ENCODE assay signal across 14 cellular contexts in genomic region chr10:117980216-117980615, GRCh38.
DNase-seq lines count a peak whose midpoint lies in the region; ATAC-seq and TF ChIP-seq lines count a peak whose summit lies in the region.
"Had no signal": no experiment of that assay in that cellular context is flagged by ENCODE, and none has a peak within 500 bp of the region (broad histone marks: within the 10 kb centered on the region; RNA-seq: fewer than 3 reads in every experiment).

No MANE protein-coding gene starts in this region.

- peak; percentile 40 for DNase-seq in AG04449 (ENCODE audit: low read depth, low spot score)
- DNase-seq in HT1080 (ENCODE audit: low read depth), result peak; percentile 89
- peak; percentile 19 for DNase-seq in astrocyte of the cerebellum (ENCODE audit: low read depth)
- DNase-seq in glomerular visceral epithelial cell (ENCODE audit: extremely low spot score), result peak; percentile 26
- no peak for DNase-seq in HUDEP-2 (lab: John Stamatoyannopoulos, UW; ENCODE audit: unreplicated experiment in 76 of 76)
- no peak for DNase-seq in DMS114 treated with DMSO at 0.1 percent for 48 hours (lab: John Stamatoyannopoulos, UW; ENCODE audit: unreplicated experiment)
- no peak for DNase-seq in left lung
- no peak for DNase-seq in stimulated activated naive CD8-positive, alpha-beta T cell treated with anti-CD3 and anti-CD28 coated beads, Interleukin-15, Interleukin-2, amounts not matched to agents 100 U/mL and 50 U/mL, for 24 hours
- DNase-seq: ACHN; activated CD4-positive, alpha-beta T cell treated with anti-CD3 and anti-CD28 coated beads, Interleukin-2, amount 10 ng/mL, durations not matched to agents 24 days and 14 days; endodermal cell; GOT3; stimulated activated CD4-positive, alpha-beta T cell treated with anti-CD3 and anti-CD28 coated beads, Interleukin-12 subunit alpha, Interleukin-12 subunit beta, amount 100 ng/mL, for 4 hours had no signal

- H3K4me3 ChIP-seq in AG04449 (ENCODE audit: low read depth, low read length), result no peak overlapping the region
- H3K4me3 ChIP-seq in astrocyte of the cerebellum (ENCODE audit: low read depth, low read length), result no peak overlapping the region
- no peak overlapping the region for H3K4me3 ChIP-seq in left lung
- H3K4me3 ChIP-seq: thoracic aorta had no signal

- CTCF ChIA-PET in AG04449 (lab: Yijun Ruan, JAX), result no interaction called here

- no peaks in the 10 kb centered on the region for H3K27me3 ChIP-seq in left lung

- POLR2A ChIA-PET in AG04449 (lab: Yijun Ruan, JAX), result no interaction called here

- intact Hi-C loops in left lung (cut with DNase I), result no loop called here

- in situ Hi-C loops in astrocyte of the cerebellum (cut with HindIII; ENCODE audit: low sequenced_read_pairs), result no loop called here

- H3K27ac ChIP-seq in left lung, result no peak overlapping the region
- H3K27ac ChIP-seq: thoracic aorta had no signal

- no peak for TF ChIP-seq CTCF in AG04449 (IDR thresholded peaks at IDR 0.05; ENCODE audit: insufficient read depth, low read length, missing control alignments)
- TF ChIP-seq CTCF in astrocyte of the cerebellum (IDR thresholded peaks at IDR 0.05; ENCODE audit: low read depth, low read length, missing control alignments), result no peak
- TF ChIP-seq CTCF in left lung (IDR thresholded peaks at IDR 0.05), result no peak

- H3K9me3 ChIP-seq in left lung, result no peaks in the 10 kb centered on the region
- H3K9me3 ChIP-seq: thoracic aorta had no signal

- H3K4me1 ChIP-seq in left lung, result no peaks in the 10 kb centered on the region

- no peaks in the 10 kb centered on the region for H3K36me3 ChIP-seq in left lung
- H3K36me3 ChIP-seq: thoracic aorta had no signal

- no peak for ATAC-seq in left lung
- ATAC-seq in stimulated activated naive CD8-positive, alpha-beta T cell treated with anti-CD3 and anti-CD28 coated beads, Interleukin-15, Interleukin-2, amounts not matched to agents 100 U/mL and 50 U/mL, for 24 hours, result no peak

Comparison
In these comparisons a context has a peak if more than half of its experiments do, and no peak if none do; other contexts are left out.
1. DNase-seq: peak in AG04449 (single experiment), HT1080 (single experiment), astrocyte of the cerebellum (single experiment) and glomerular visceral epithelial cell (single experiment); none in HUDEP-2 (0 of 76), DMS114 treated with DMSO at 0.1 percent for 48 hours (single experiment), left lung (0 of 2) and stimulated activated naive CD8-positive, alpha-beta T cell treated with anti-CD3 and anti-CD28 coated beads, Interleukin-15, Interleukin-2, amounts not matched to agents 100 U/mL and 50 U/mL, for 24 hours (single experiment).